Comparison of ENCODE assay signal across 8 cellular contexts in genomic region chr12:123388948-123389559, GRCh38. TPM values are rescaled to one million over a fixed set of nuclear protein-coding genes. Genes with fewer than 3 reads are reported as not detected.
A peak's percentile ranks its signal among the peaks of the same experiment; 100 is the strongest.
DNase-seq lines count a peak whose midpoint lies in the region; ATAC-seq and TF ChIP-seq lines count a peak whose summit lies in the region.

No MANE protein-coding gene starts in this region.

- H3K4me2 ChIP-seq in BLaER1 treated with 17β-estradiol and CSF1 and Interleukin-3, amounts not matched to agents 10 nM and 100 nM: peak overlapping the region; percentile 86 to 99 (median 95)

- H3K4me1 Mint-ChIP-seq in activated naive CD8-positive, alpha-beta T cell treated with anti-CD3 and anti-CD28 coated beads, Interleukin-2, amount 50 U/mL, for 24 hours: peaks cover 35% of the 10 kb centered on the region
- H3K4me1 Mint-ChIP-seq in stimulated activated naive CD8-positive, alpha-beta T cell treated with anti-CD3 and anti-CD28 coated beads, Interleukin-15, amount 100 ng/mL, for 72 hours: peaks cover 33% of the 10 kb centered on the region

- 0 to 1% methylated on average over 3 to 95 of the region's 102 CpGs for WGBS in lung, 2 donors

- peak overlapping the region; percentile 73 to 87 (median 80) for H3K4me3 ChIP-seq in BLaER1 treated with 17β-estradiol and CSF1 and Interleukin-3, amounts not matched to agents 10 nM and 100 nM
- H3K4me3 ChIP-seq in lung: peak overlapping the region; percentile 82

- ATAC-seq in GM21528 (IDR thresholded peaks at IDR 0.05; ENCODE audit: low FRiP score, unreplicated experiment): peak; percentile 27
- no peak for ATAC-seq in activated naive CD8-positive, alpha-beta T cell treated with anti-CD3 and anti-CD28 coated beads, Interleukin-2, amount 50 U/mL, for 24 hours
- ATAC-seq in lung (ENCODE audit: insufficient read depth, low FRiP score): no peak
- ATAC-seq in stimulated activated naive CD8-positive, alpha-beta T cell treated with anti-CD3 and anti-CD28 coated beads, Interleukin-15, amount 100 ng/mL, for 72 hours: no peak

- peak; percentile 16 for DNase-seq in activated naive CD8-positive, alpha-beta T cell treated with anti-CD3 and anti-CD28 coated beads, Interleukin-2, amount 50 U/mL, for 24 hours
- DNase-seq in lung (ENCODE audit: low spot score) (no peak), A172 (ENCODE audit: low spot score) (no peak), NCI-H2227 treated with DMSO at 0.1 percent for 48 hours (lab: John Stamatoyannopoulos, UW) (no peak), NCI-H1092 (lab: John Stamatoyannopoulos, UW) (no peak)
- no peak for DNase-seq in stimulated activated naive CD8-positive, alpha-beta T cell treated with anti-CD3 and anti-CD28 coated beads, Interleukin-15, amount 100 ng/mL, for 72 hours

- no peak for TF ChIP-seq CTCF in lung (IDR thresholded peaks at IDR 0.05; ENCODE audit: control extremely low read depth, extremely low read depth)

- peaks cover 22% of the 10 kb centered on the region for H3K36me3 Mint-ChIP-seq in activated naive CD8-positive, alpha-beta T cell treated with anti-CD3 and anti-CD28 coated beads, Interleukin-2, amount 50 U/mL, for 24 hours (ENCODE audit: low read depth)

- peak overlapping the region; percentile 67 to 89 (median 86) for H3K27ac ChIP-seq in BLaER1 treated with 17β-estradiol and CSF1 and Interleukin-3, amounts not matched to agents 10 nM and 100 nM
- H3K27ac ChIP-seq in lung (ENCODE audit: low read depth in 1 of 2, low read length in 1 of 2): peak overlapping the region; percentile 82 to 94

- no peaks in the 10 kb centered on the region for H3K27me3 ChIP-seq in BLaER1 treated with 17β-estradiol and CSF1 and Interleukin-3, amounts not matched to agents 10 nM and 100 nM
- H3K27me3 ChIP-seq in lung (ENCODE audit: control insufficient read depth, insufficient read depth): no peaks in the 10 kb centered on the region

- no peaks in the 10 kb centered on the region for H3K9me3 ChIP-seq in BLaER1 treated with 17β-estradiol and CSF1 and Interleukin-3, amounts not matched to agents 10 nM and 100 nM (replicated peaks in 1 of 11)
- no peaks in the 10 kb centered on the region for H3K9me3 ChIP-seq in lung (ENCODE audit: control insufficient read depth in 2 of 2, insufficient read depth in 1 of 2, low read length in 1 of 2)

- H3K4me1 ChIP-seq in BLaER1 treated with 17β-estradiol and CSF1 and Interleukin-3, amounts not matched to agents 10 nM and 100 nM: peaks cover 47 to 74% (median 58%) of the 10 kb centered on the region in 10 experiments
- H3K4me1 ChIP-seq in lung (ENCODE audit: control insufficient read depth in 2 of 2, insufficient read depth in 2 of 2, low read length in 2 of 2): peaks cover 12 to 18% of the 10 kb centered on the region in 2 donors

- H4K20me1 ChIP-seq in BLaER1 treated with 17β-estradiol and CSF1 and Interleukin-3, amounts not matched to agents 10 nM and 100 nM: peaks cover 23 to 46% (median 44%) of the 10 kb centered on the region in 11 experiments; a peak in 20 of 22 replicates

- H3K27ac Mint-ChIP-seq in activated naive CD8-positive, alpha-beta T cell treated with anti-CD3 and anti-CD28 coated beads, Interleukin-2, amount 50 U/mL, for 24 hours: no peak overlapping the region
- H3K27ac Mint-ChIP-seq in stimulated activated naive CD8-positive, alpha-beta T cell treated with anti-CD3 and anti-CD28 coated beads, Interleukin-15, amount 100 ng/mL, for 72 hours: no peak overlapping the region

- H3K27me3 Mint-ChIP-seq in activated naive CD8-positive, alpha-beta T cell treated with anti-CD3 and anti-CD28 coated beads, Interleukin-2, amount 50 U/mL, for 24 hours: no peaks in the 10 kb centered on the region
- peaks cover 6% of the 10 kb centered on the region for H3K27me3 Mint-ChIP-seq in stimulated activated naive CD8-positive, alpha-beta T cell treated with anti-CD3 and anti-CD28 coated beads, Interleukin-15, amount 100 ng/mL, for 72 hours

- peak overlapping the region; percentile 80 to 98 (median 91) for H3K9ac ChIP-seq in BLaER1 treated with 17β-estradiol and CSF1 and Interleukin-3, amounts not matched to agents 10 nM and 100 nM

- peaks cover 34 to 41% (median 37%) of the 10 kb centered on the region in 11 experiments for H3K36me3 ChIP-seq in BLaER1 treated with 17β-estradiol and CSF1 and Interleukin-3, amounts not matched to agents 10 nM and 100 nM
- peaks cover 8 to 10% of the 10 kb centered on the region in 2 donors for H3K36me3 ChIP-seq in lung (ENCODE audit: control insufficient read depth in 2 of 2, insufficient read depth in 2 of 2, low read length in 2 of 2)

- no peak overlapping the region for H3K4me3 Mint-ChIP-seq in activated naive CD8-positive, alpha-beta T cell treated with anti-CD3 and anti-CD28 coated beads, Interleukin-2, amount 50 U/mL, for 24 hours
- peak overlapping the region in 1 of 2 donors; percentile 86 for H3K4me3 Mint-ChIP-seq in stimulated activated naive CD8-positive, alpha-beta T cell treated with anti-CD3 and anti-CD28 coated beads, Interleukin-15, amount 100 ng/mL, for 72 hours

- no peaks in the 10 kb centered on the region for H3K9me3 Mint-ChIP-seq in activated naive CD8-positive, alpha-beta T cell treated with anti-CD3 and anti-CD28 coated beads, Interleukin-2, amount 50 U/mL, for 24 hours
- no peaks in the 10 kb centered on the region for H3K9me3 Mint-ChIP-seq in stimulated activated naive CD8-positive, alpha-beta T cell treated with anti-CD3 and anti-CD28 coated beads, Interleukin-15, amount 100 ng/mL, for 72 hours

RNA-seq across cellular contexts. Expression of gene KMT5A, which starts 5.1 kb away (rescaled TPM):
- total RNA-seq in lung: 10 to 100 TPM; 41.6 to 51.7 TPM
- 10 to 100 TPM; 21.1 to 22.5 TPM for polyA plus RNA-seq in lung
- 62.4 and 63.7 TPM in 2 replicates for total RNA-seq in A172 (2014; rRNA removed; shearing (Covaris generic))

RNA-seq across cellular contexts. Expression of gene SBNO1, which starts 24.4 kb away (rescaled TPM):
- 10 to 100 TPM; 23.2 to 28.5 TPM for total RNA-seq in lung
- 1 to 10 TPM; 4.7 to 7.5 TPM for polyA plus RNA-seq in lung
- 26.8 and 39.2 TPM in 2 replicates for total RNA-seq in A172 (2014; rRNA removed; shearing (Covaris generic))

RNA-seq across cellular contexts. Expression of gene RILPL2, which starts 47.4 kb away (rescaled TPM):
- total RNA-seq in lung: 10 to 100 TPM in 1 of 2 donors, 1 to 10 TPM in 1; 7.7 to 12.2 TPM
- polyA plus RNA-seq in lung: 10 to 100 TPM; 13.7 to 40.7 TPM
- 3.6 and 3.9 TPM in 2 replicates for total RNA-seq in A172 (2014; rRNA removed; shearing (Covaris generic))
